In genomic region chr17:33272438-33272837, GRCh38 we compare ENCODE assay signal across 10 cellular contexts. TPM values are rescaled to one million over a fixed set of nuclear protein-coding genes. Genes with fewer than 3 reads are reported as not detected.
"Had no signal": no experiment of that assay in that cellular context is flagged by ENCODE, and none has a peak within 500 bp of the region (broad histone marks: within the 10 kb centered on the region; RNA-seq: fewer than 3 reads in every experiment).

No MANE protein-coding gene starts in this region.

- H2AFZ ChIP-seq: GM23338 had no signal

- H3K9ac ChIP-seq: KMS-11 had no signal

- H3K27ac ChIP-seq: KMS-11 had no signal

- H3K4me3 ChIP-seq: GM23338 had no signal

- H3K4me2 ChIP-seq: GM23338, KMS-11 had no signal

- ATAC-seq: GM23338 had no signal

- FAIRE-seq: H1, H54 had no signal

- DNase-seq: H9, HCEC 1CT, HFFc6, KBM-7 had no signal

RNA-seq across cellular contexts. Expression of gene ASIC2, which starts 20.7 kb away (rescaled TPM):
- total RNA-seq: HFFc6, HT-29 had no signal
- polyA plus RNA-seq: IgD-negative memory B cell had no signal
